1 cellular context compared by ENCODE assay signal in genomic region chr4:76601791-76602190, GRCh38.
A peak's percentile ranks its signal among the peaks of the same experiment; 100 is the strongest.
TF ChIP-seq lines count a peak whose summit lies in the region.

No MANE protein-coding gene starts in this region.

TF ChIP-seq in K562, 482 proteins besides CTCF, POLR2A, EP300 and RAD21 (continued from another document):
- TF ChIP-seq MTA3 (IDR thresholded peaks at IDR 0.05; ENCODE audit: borderline replicate concordance) (0 out of 2 replicates have a peak, but pooled peaks have one; percentile 22), RNF2 (IDR thresholded peaks at IDR 0.05) (no peak), CGGBP1 (CRISPR knock-in tag; IDR thresholded peaks at IDR 0.05) (no peak), BHLHE40 (IDR thresholded peaks at IDR 0.05; ENCODE audit: low read length) (no peak), ZNF408 (CRISPR knock-in tag; IDR thresholded peaks at IDR 0.05; ENCODE audit: low read depth) (no peak), ARID4B (CRISPR knock-in tag; IDR thresholded peaks at IDR 0.05) (no peak), TCF7L2 (IDR thresholded peaks at IDR 0.05; ENCODE audit: low read depth, low read length) (no peak), DPF2 (IDR thresholded peaks at IDR 0.05) (peak; percentile 78), FUS (optimal IDR thresholded peaks at IDR 0.05; ENCODE audit: low read depth, low read length) (no peak), ZNF384 (IDR thresholded peaks at IDR 0.05; ENCODE audit: low read depth, low read length) (peak; percentile 63; the same call in 1 of the 2 replicates), ZSCAN29 (IDR thresholded peaks at IDR 0.05) (no peak), ZNF174 (CRISPR knock-in tag; IDR thresholded peaks at IDR 0.05) (no peak), RBFOX2 (IDR thresholded peaks at IDR 0.05; ENCODE audit: low read depth, low read length) (no peak), NR3C1 (CRISPR knock-in tag; IDR thresholded peaks at IDR 0.05) (no peak), CEBPB (tag; IDR thresholded peaks at IDR 0.05) (peak; percentile 59), GTF2A2 (tag; IDR thresholded peaks at IDR 0.05) (no peak), ZNF431 (CRISPR knock-in tag; IDR thresholded peaks at IDR 0.05) (no peak), FOXA3 (CRISPR knock-in tag; conservative IDR thresholded peaks at IDR 0.05 in 1 of 2, IDR thresholded peaks at IDR 0.05 in 1 of 2) (0 out of 4 replicates have a peak, but pooled peaks of 1 of the 2 experiments have one; percentile 41), FOXP1 (CRISPR knock-in tag; IDR thresholded peaks at IDR 0.05) (no peak), SMARCA4 (IDR thresholded peaks at IDR 0.05) (peak; percentile 79), CREB1 (IDR thresholded peaks at IDR 0.05) (no peak), CREB1 (CRISPR knock-in tag; IDR thresholded peaks at IDR 0.05) (no peak), ZNF165 (CRISPR knock-in tag; IDR thresholded peaks at IDR 0.05; ENCODE audit: borderline replicate concordance) (no peak), NFIC (IDR thresholded peaks at IDR 0.05) (0 out of 2 replicates have a peak, but pooled peaks have one; percentile 15), ZNF217 (CRISPR knock-in tag; IDR thresholded peaks at IDR 0.05) (no peak), MTF1 (CRISPR knock-in tag; IDR thresholded peaks at IDR 0.05; ENCODE audit: borderline replicate concordance) (no peak), ELF2 (CRISPR knock-in tag; IDR thresholded peaks at IDR 0.05) (no peak), KHSRP (IDR thresholded peaks at IDR 0.05) (no peak), ZC3H11A (IDR thresholded peaks at IDR 0.05; ENCODE audit: low read depth, low read length) (no peak), GATAD2B (IDR thresholded peaks at IDR 0.05; ENCODE audit: borderline replicate concordance) (no peak), VEZF1 (CRISPR knock-in tag; IDR thresholded peaks at IDR 0.05) (no peak), ZBTB33 (CRISPR knock-in tag; IDR thresholded peaks at IDR 0.05) (no peak), ZBTB9 (CRISPR knock-in tag; IDR thresholded peaks at IDR 0.05) (no peak), C11orf30 (IDR thresholded peaks at IDR 0.05; ENCODE audit: low read depth) (no peak), NELFE (IDR thresholded peaks at IDR 0.05; ENCODE audit: insufficient read depth, insufficient read length) (no peak)
- TF ChIP-seq, protein P1, sequence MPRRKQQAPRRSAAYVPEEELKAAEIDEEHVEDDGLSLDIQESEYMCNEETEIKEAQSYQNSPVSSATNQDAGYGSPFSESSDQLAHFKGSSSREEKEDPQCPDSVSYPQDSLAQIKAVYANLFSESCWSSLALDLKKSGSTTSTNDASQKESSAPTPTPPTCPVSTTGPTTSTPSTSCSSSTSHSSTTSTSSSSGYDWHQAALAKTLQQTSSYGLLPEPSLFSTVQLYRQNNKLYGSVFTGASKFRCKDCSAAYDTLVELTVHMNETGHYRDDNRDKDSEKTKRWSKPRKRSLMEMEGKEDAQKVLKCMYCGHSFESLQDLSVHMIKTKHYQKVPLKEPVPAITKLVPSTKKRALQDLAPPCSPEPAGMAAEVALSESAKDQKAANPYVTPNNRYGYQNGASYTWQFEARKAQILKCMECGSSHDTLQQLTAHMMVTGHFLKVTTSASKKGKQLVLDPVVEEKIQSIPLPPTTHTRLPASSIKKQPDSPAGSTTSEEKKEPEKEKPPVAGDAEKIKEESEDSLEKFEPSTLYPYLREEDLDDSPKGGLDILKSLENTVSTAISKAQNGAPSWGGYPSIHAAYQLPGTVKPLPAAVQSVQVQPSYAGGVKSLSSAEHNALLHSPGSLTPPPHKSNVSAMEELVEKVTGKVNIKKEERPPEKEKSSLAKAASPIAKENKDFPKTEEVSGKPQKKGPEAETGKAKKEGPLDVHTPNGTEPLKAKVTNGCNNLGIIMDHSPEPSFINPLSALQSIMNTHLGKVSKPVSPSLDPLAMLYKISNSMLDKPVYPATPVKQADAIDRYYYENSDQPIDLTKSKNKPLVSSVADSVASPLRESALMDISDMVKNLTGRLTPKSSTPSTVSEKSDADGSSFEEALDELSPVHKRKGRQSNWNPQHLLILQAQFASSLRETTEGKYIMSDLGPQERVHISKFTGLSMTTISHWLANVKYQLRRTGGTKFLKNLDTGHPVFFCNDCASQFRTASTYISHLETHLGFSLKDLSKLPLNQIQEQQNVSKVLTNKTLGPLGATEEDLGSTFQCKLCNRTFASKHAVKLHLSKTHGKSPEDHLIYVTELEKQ (CRISPR knock-in tag; IDR thresholded peaks at IDR 0.05): no peak
- TF ChIP-seq, protein P2, sequence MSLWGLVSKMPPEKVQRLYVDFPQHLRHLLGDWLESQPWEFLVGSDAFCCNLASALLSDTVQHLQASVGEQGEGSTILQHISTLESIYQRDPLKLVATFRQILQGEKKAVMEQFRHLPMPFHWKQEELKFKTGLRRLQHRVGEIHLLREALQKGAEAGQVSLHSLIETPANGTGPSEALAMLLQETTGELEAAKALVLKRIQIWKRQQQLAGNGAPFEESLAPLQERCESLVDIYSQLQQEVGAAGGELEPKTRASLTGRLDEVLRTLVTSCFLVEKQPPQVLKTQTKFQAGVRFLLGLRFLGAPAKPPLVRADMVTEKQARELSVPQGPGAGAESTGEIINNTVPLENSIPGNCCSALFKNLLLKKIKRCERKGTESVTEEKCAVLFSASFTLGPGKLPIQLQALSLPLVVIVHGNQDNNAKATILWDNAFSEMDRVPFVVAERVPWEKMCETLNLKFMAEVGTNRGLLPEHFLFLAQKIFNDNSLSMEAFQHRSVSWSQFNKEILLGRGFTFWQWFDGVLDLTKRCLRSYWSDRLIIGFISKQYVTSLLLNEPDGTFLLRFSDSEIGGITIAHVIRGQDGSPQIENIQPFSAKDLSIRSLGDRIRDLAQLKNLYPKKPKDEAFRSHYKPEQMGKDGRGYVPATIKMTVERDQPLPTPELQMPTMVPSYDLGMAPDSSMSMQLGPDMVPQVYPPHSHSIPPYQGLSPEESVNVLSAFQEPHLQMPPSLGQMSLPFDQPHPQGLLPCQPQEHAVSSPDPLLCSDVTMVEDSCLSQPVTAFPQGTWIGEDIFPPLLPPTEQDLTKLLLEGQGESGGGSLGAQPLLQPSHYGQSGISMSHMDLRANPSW (CRISPR knock-in tag; IDR thresholded peaks at IDR 0.05): no peak
- TF ChIP-seq, protein P3, sequence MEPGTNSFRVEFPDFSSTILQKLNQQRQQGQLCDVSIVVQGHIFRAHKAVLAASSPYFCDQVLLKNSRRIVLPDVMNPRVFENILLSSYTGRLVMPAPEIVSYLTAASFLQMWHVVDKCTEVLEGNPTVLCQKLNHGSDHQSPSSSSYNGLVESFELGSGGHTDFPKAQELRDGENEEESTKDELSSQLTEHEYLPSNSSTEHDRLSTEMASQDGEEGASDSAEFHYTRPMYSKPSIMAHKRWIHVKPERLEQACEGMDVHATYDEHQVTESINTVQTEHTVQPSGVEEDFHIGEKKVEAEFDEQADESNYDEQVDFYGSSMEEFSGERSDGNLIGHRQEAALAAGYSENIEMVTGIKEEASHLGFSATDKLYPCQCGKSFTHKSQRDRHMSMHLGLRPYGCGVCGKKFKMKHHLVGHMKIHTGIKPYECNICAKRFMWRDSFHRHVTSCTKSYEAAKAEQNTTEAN (CRISPR knock-in tag; IDR thresholded peaks at IDR 0.05): no peak
- TF ChIP-seq, protein P4, sequence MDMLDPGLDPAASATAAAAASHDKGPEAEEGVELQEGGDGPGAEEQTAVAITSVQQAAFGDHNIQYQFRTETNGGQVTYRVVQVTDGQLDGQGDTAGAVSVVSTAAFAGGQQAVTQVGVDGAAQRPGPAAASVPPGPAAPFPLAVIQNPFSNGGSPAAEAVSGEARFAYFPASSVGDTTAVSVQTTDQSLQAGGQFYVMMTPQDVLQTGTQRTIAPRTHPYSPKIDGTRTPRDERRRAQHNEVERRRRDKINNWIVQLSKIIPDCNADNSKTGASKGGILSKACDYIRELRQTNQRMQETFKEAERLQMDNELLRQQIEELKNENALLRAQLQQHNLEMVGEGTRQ (CRISPR knock-in tag; IDR thresholded peaks at IDR 0.05): no peak
